Comparison of ENCODE assay signal across 10 cellular contexts in genomic region chr20:4666001-4666470, GRCh38. TPM values are rescaled to one million over a fixed set of nuclear protein-coding genes. Genes with fewer than 3 reads are reported as not detected.
DNase-seq lines count a peak whose midpoint lies in the region; ATAC-seq and TF ChIP-seq lines count a peak whose summit lies in the region.
"Had no signal": no experiment of that assay in that cellular context is flagged by ENCODE, and none has a peak within 500 bp of the region (broad histone marks: within the 10 kb centered on the region; RNA-seq: fewer than 3 reads in every experiment).

No MANE protein-coding gene starts in this region.

- H3K36me3 ChIP-seq in RWPE2 (ENCODE audit: low read depth), result no peaks in the 10 kb centered on the region
- H3K36me3 ChIP-seq: prostate gland had no signal

- no peak overlapping the region for H3K27ac ChIP-seq in CD4-positive, alpha-beta T cell (ENCODE audit: low read depth, low read length)
- H3K27ac ChIP-seq in RWPE2 (ENCODE audit: poor library complexity, severe bottlenecking), result peak overlapping the region; percentile 95
- H3K27ac ChIP-seq: prostate gland had no signal

- no peaks in the 10 kb centered on the region for H3K27me3 Mint-ChIP-seq in CD4-positive, alpha-beta T cell

- H3K4me3 ChIP-seq in RWPE2 (ENCODE audit: severe bottlenecking) (no peak overlapping the region), retinal pigment epithelial cell (ENCODE audit: low read length) (peak overlapping the region; percentile 8)
- H3K4me3 ChIP-seq: prostate gland had no signal

- H3K36me3 Mint-ChIP-seq in CD4-positive, alpha-beta T cell (ENCODE audit: low read depth), result no peaks in the 10 kb centered on the region

- DNase-seq in CD4-positive, alpha-beta T cell, result peak in 8 of 10 experiments; percentile 28 to 47 (median 36)
- DNase-seq in RWPE2 (ENCODE audit: low spot score) (peak; percentile 84), retinal pigment epithelial cell (ENCODE audit: low read depth) (no peak), mesenteric fat pad (ENCODE audit: low spot score) (no peak), left lobe of liver (ENCODE audit: low spot score) (no peak)
- peak; percentile 83 for DNase-seq in activated effector memory CD4-positive, alpha-beta T cell treated with anti-CD3 and anti-CD28 coated beads, Interleukin-2, amount 50 U/mL, for 16 hours

- POLR2A ChIA-PET in CD4-positive, alpha-beta T cell (lab: Charles Lee), result interaction anchor here (1.3 kb wide), 1 partner anchor 9 kb away, joined by 3 read pairs; no protein-coding TSS in a partner anchor

- no peaks in the 10 kb centered on the region for H3K9me3 Mint-ChIP-seq in CD4-positive, alpha-beta T cell

- H3K27ac Mint-ChIP-seq in CD4-positive, alpha-beta T cell, result peak overlapping the region; percentile 72

- CTCF ChIA-PET in CD4-positive, alpha-beta T cell (lab: Charles Lee), result interaction anchor here (0.9 kb wide), 1 partner anchor 24 kb away, joined by 3 read pairs; no protein-coding TSS in a partner anchor

- peak; percentile 79 for ATAC-seq in CD4-positive, alpha-beta T cell (ENCODE audit: poor library complexity)
- ATAC-seq in RWPE2 (ENCODE audit: low read depth), result peak; percentile 92
- ATAC-seq in GM21576 (IDR thresholded peaks at IDR 0.05; ENCODE audit: unreplicated experiment), result no peak
- no peak for ATAC-seq in left lobe of liver
- no peak for ATAC-seq in GM18867 (IDR thresholded peaks at IDR 0.05; ENCODE audit: unreplicated experiment)

- H3K4me1 ChIP-seq in RWPE2 (ENCODE audit: insufficient read depth, poor library complexity, severe bottlenecking), result peaks cover 29% of the 10 kb centered on the region
- H3K4me1 ChIP-seq: prostate gland had no signal

- peaks cover 30% of the 10 kb centered on the region for H3K4me1 Mint-ChIP-seq in CD4-positive, alpha-beta T cell (ENCODE audit: low read depth)

- intact Hi-C loops in CD4-positive, alpha-beta T cell (cut with DNase I, micrococcal nuclease), result no loop called here

- TF ChIP-seq CTCF in CD4-positive, alpha-beta T cell (IDR thresholded peaks at IDR 0.05), result no peak
- TF ChIP-seq CTCF in RWPE2 (IDR thresholded peaks at IDR 0.05; ENCODE audit: poor library complexity, severe bottlenecking), result no peak
- TF ChIP-seq CTCF in retinal pigment epithelial cell (conservative IDR thresholded peaks at IDR 0.05; ENCODE audit: low read depth, low read length), result no peak

- no peaks in the 10 kb centered on the region for H3K27me3 ChIP-seq in CD4-positive, alpha-beta T cell (ENCODE audit: control insufficient read depth, insufficient read depth, low read length)
- H3K27me3 ChIP-seq in RWPE2 (ENCODE audit: insufficient read depth, poor library complexity, severe bottlenecking), result no peaks in the 10 kb centered on the region

- peak overlapping the region; percentile 52 for H3K4me3 Mint-ChIP-seq in CD4-positive, alpha-beta T cell

- no peaks in the 10 kb centered on the region for H3K9me3 ChIP-seq in CD4-positive, alpha-beta T cell (ENCODE audit: control insufficient read depth, low read length)
- no peaks in the 10 kb centered on the region for H3K9me3 ChIP-seq in RWPE2 (ENCODE audit: severe bottlenecking)
- H3K9me3 ChIP-seq: prostate gland had no signal

RNA-seq across cellular contexts. Expression of gene PRNP, which starts 20.2 kb away (rescaled TPM):
- 100 to 1,000 TPM; 110 to 112 TPM for total RNA-seq in CD4-positive, alpha-beta T cell
- total RNA-seq in mesenteric fat pad (79.0 TPM), left lobe of liver (20.5 TPM)

RNA-seq across cellular contexts. Expression of gene PRND, which starts 55.7 kb away (rescaled TPM):
- total RNA-seq in CD4-positive, alpha-beta T cell, result not detected
- total RNA-seq in mesenteric fat pad (not detected), left lobe of liver (not detected)
- total RNA-seq: activated CD8-positive, alpha-beta memory T cell treated with anti-CD3 and anti-CD28 coated beads for 36 hours had no signal

Comparison
In these comparisons a context has a peak if more than half of its experiments do, and no peak if none do; other contexts are left out.
1. ATAC-seq: peak in CD4-positive, alpha-beta T cell (single experiment) and RWPE2 (single experiment); none in GM21576 (single experiment), left lobe of liver (single experiment) and GM18867 (single experiment).
2. DNase-seq: peak in CD4-positive, alpha-beta T cell (8 of 10), RWPE2 (single experiment) and activated effector memory CD4-positive, alpha-beta T cell treated with anti-CD3 and anti-CD28 coated beads, Interleukin-2, amount 50 U/mL, for 16 hours (single experiment); none in retinal pigment epithelial cell (single experiment), mesenteric fat pad (single experiment) and left lobe of liver (single experiment).